1 cellular context compared by ENCODE assay signal in genomic region chr16:31529398-31530312, GRCh38.
TF ChIP-seq lines count a peak whose summit lies in the region.

No MANE protein-coding gene starts in this region.

TF ChIP-seq in K562, 482 proteins besides CTCF, POLR2A, EP300 and RAD21:
- TF ChIP-seq HNRNPLL (IDR thresholded peaks at IDR 0.05; ENCODE audit: low read depth, low read length, poor library complexity, severe bottlenecking) (no peak), NRF1 (conservative IDR thresholded peaks at IDR 0.05 in 1 of 2, IDR thresholded peaks at IDR 0.05 in 1 of 2) (peak; percentile 20 to 24; a peak in 1 of 4 replicates), ZC3H8 (IDR thresholded peaks at IDR 0.05) (no peak), RAD51 (IDR thresholded peaks at IDR 0.05; ENCODE audit: borderline replicate concordance, low read depth) (no peak), ZNF311 (CRISPR knock-in tag; IDR thresholded peaks at IDR 0.05) (no peak), CREB3 (tag; conservative IDR thresholded peaks at IDR 0.05; ENCODE audit: low read depth) (no peak), ZBTB7A (IDR thresholded peaks at IDR 0.05; ENCODE audit: borderline replicate concordance, control insufficient read depth, low read depth, low read length) (0 out of 2 replicates have a peak, but pooled peaks have one; percentile 8), RBFOX2 (IDR thresholded peaks at IDR 0.05; ENCODE audit: low read depth, low read length) (peak; percentile 42), RFX7 (CRISPR knock-in tag; IDR thresholded peaks at IDR 0.05) (no peak), ETS2 (tag; IDR thresholded peaks at IDR 0.05; ENCODE audit: borderline replicate concordance, poor library complexity, severe bottlenecking) (no peak), DLX4 (CRISPR knock-in tag; IDR thresholded peaks at IDR 0.05) (no peak), TAF1 (IDR thresholded peaks at IDR 0.05; ENCODE audit: control insufficient read depth, extremely low read depth, insufficient read depth, low read length, severe bottlenecking) (no peak), ZZZ3 (IDR thresholded peaks at IDR 0.05) (no peak), ZNF583 (CRISPR knock-in tag; IDR thresholded peaks at IDR 0.05) (no peak), ZNF766 (CRISPR knock-in tag; conservative IDR thresholded peaks at IDR 0.05) (no peak), PPARD (CRISPR knock-in tag; IDR thresholded peaks at IDR 0.05) (no peak), PYGO2 (tag; IDR thresholded peaks at IDR 0.05) (no peak), DACH1 (IDR thresholded peaks at IDR 0.05; ENCODE audit: partially characterized antibody) (no peak), ZKSCAN3 (CRISPR knock-in tag; IDR thresholded peaks at IDR 0.05) (no peak)
- TF ChIP-seq, protein P1, sequence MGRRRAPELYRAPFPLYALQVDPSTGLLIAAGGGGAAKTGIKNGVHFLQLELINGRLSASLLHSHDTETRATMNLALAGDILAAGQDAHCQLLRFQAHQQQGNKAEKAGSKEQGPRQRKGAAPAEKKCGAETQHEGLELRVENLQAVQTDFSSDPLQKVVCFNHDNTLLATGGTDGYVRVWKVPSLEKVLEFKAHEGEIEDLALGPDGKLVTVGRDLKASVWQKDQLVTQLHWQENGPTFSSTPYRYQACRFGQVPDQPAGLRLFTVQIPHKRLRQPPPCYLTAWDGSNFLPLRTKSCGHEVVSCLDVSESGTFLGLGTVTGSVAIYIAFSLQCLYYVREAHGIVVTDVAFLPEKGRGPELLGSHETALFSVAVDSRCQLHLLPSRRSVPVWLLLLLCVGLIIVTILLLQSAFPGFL (CRISPR knock-in tag; IDR thresholded peaks at IDR 0.05) = no peak
- TF ChIP-seq, protein P2, sequence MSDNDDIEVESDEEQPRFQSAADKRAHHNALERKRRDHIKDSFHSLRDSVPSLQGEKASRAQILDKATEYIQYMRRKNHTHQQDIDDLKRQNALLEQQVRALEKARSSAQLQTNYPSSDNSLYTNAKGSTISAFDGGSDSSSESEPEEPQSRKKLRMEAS (CRISPR knock-in tag; IDR thresholded peaks at IDR 0.05) = no peak
- TF ChIP-seq, protein P3, sequence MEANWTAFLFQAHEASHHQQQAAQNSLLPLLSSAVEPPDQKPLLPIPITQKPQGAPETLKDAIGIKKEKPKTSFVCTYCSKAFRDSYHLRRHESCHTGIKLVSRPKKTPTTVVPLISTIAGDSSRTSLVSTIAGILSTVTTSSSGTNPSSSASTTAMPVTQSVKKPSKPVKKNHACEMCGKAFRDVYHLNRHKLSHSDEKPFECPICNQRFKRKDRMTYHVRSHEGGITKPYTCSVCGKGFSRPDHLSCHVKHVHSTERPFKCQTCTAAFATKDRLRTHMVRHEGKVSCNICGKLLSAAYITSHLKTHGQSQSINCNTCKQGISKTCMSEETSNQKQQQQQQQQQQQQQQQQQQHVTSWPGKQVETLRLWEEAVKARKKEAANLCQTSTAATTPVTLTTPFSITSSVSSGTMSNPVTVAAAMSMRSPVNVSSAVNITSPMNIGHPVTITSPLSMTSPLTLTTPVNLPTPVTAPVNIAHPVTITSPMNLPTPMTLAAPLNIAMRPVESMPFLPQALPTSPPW (CRISPR knock-in tag; IDR thresholded peaks at IDR 0.05) = peak; percentile 88
- TF ChIP-seq, protein P4, sequence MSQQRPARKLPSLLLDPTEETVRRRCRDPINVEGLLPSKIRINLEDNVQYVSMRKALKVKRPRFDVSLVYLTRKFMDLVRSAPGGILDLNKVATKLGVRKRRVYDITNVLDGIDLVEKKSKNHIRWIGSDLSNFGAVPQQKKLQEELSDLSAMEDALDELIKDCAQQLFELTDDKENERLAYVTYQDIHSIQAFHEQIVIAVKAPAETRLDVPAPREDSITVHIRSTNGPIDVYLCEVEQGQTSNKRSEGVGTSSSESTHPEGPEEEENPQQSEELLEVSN (IDR thresholded peaks at IDR 0.05; ENCODE audit: borderline replicate concordance in 1 of 2, extremely low read depth in 1 of 2, insufficient read depth in 1 of 2, insufficient read length in 1 of 2, low read depth in 1 of 2, low read length in 1 of 2, poor library complexity in 1 of 2, severe bottlenecking in 1 of 2) = peak in 1 of 2 experiments; percentile 46
